Comparison of ENCODE assay signal across 8 cellular contexts in the genomic region with DNA sequence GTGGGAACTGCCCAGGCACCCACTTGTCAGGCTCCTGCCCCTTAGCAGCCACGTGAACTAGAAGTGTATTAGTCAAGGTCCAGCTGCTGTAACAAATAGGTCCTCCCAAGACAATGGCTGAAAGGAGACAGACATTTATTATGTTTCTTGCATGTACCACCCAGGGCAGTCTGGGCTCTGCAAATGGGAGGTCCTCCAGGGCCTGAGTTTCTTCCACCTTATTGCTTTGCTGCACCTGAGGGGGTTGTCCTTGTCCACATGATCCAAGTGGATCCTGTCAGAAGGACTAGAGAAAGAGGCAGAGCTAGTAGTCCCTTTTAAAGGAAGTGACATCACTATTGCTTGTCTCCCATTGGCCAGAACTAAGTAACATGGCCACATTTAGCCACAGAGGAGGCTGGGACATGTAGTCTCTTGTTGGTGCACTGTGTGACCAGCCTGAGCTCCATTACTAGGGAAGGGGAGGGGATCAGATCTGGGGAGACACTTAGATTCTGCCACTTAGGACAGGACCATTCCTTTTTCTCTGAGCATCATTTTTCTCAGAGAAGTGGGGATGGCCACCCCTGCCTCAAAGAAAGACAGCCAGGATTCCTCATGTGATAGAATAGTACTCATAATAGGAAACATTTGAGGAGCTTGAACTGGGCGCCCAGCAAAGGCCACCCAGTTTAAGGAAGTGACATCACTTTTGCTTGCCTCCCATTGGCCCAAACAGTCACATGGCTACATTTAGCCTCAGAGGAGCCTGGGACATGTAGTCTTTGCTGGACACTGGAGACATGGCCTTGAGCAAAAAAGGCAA. TPM values are rescaled to one million over a fixed set of nuclear protein-coding genes. Genes with fewer than 3 reads are reported as not detected.
A peak's percentile ranks its signal among the peaks of the same experiment; 100 is the strongest.
DNase-seq lines count a peak whose midpoint lies in the region; ATAC-seq lines count a peak whose summit lies in the region.

No MANE protein-coding gene starts in this region.

- no peak overlapping the region for H3K4me3 Mint-ChIP-seq in activated T-helper 1 cell treated with anti-CD3 and anti-CD28 coated beads, Interleukin-12 subunit alpha, Interleukin-12 subunit beta, Interleukin-2, Interleukin-4 antibody, amounts not matched to agents 30 ng/mL and 10 ng/mL and 1 ng/mL, durations not matched to agents 14 hours and 24 hours and 36 hours

- no peaks in the 10 kb centered on the region for H3K27me3 Mint-ChIP-seq in activated T-helper 1 cell treated with anti-CD3 and anti-CD28 coated beads, Interleukin-12 subunit alpha, Interleukin-12 subunit beta, Interleukin-2, Interleukin-4 antibody, amounts not matched to agents 30 ng/mL and 10 ng/mL and 1 ng/mL, durations not matched to agents 14 hours and 24 hours and 36 hours (ENCODE audit: insufficient read depth)

- H3K9me3 Mint-ChIP-seq in activated T-helper 1 cell treated with anti-CD3 and anti-CD28 coated beads, Interleukin-12 subunit alpha, Interleukin-12 subunit beta, Interleukin-2, Interleukin-4 antibody, amounts not matched to agents 30 ng/mL and 10 ng/mL and 1 ng/mL, durations not matched to agents 14 hours and 24 hours and 36 hours, result peaks cover 4% of the 10 kb centered on the region

- intact Hi-C loops in left cardiac atrium (cut with DNase I) (no loop called here), cardiac septum (cut with DNase I) (no loop called here)
- intact Hi-C loops in activated T-helper 1 cell treated with anti-CD3 and anti-CD28 coated beads, Interleukin-12 subunit alpha, Interleukin-12 subunit beta, Interleukin-2, Interleukin-4 antibody, amounts not matched to agents 30 ng/mL and 10 ng/mL and 1 ng/mL, durations not matched to agents 14 hours and 24 hours and 36 hours (cut with micrococcal nuclease), result loop anchor here (1.0 kb wide), 1 partner anchor 15 kb away; the partner anchor contains the start of genes BRME1 and CC2D1A

- peaks cover 34% of the 10 kb centered on the region for H3K36me3 Mint-ChIP-seq in activated T-helper 1 cell treated with anti-CD3 and anti-CD28 coated beads, Interleukin-12 subunit alpha, Interleukin-12 subunit beta, Interleukin-2, Interleukin-4 antibody, amounts not matched to agents 30 ng/mL and 10 ng/mL and 1 ng/mL, durations not matched to agents 14 hours and 24 hours and 36 hours (ENCODE audit: low read depth)

- H3K27ac Mint-ChIP-seq in activated T-helper 1 cell treated with anti-CD3 and anti-CD28 coated beads, Interleukin-12 subunit alpha, Interleukin-12 subunit beta, Interleukin-2, Interleukin-4 antibody, amounts not matched to agents 30 ng/mL and 10 ng/mL and 1 ng/mL, durations not matched to agents 14 hours and 24 hours and 36 hours, result peak overlapping the region; percentile 37

- ATAC-seq in left cardiac atrium (peak; percentile 31 to 65), GM21737 (IDR thresholded peaks at IDR 0.05; ENCODE audit: unreplicated experiment) (no peak), GM18907 (IDR thresholded peaks at IDR 0.05; ENCODE audit: unreplicated experiment) (no peak)

- DNase-seq in left cardiac atrium (no peak), cardiac septum (ENCODE audit: low spot score) (no peak), NCI-H2227 (lab: John Stamatoyannopoulos, UW; ENCODE audit: unreplicated experiment) (peak; percentile 56), iris pigment epithelial cell (ENCODE audit: low read depth) (peak; percentile 64), NK-92 (lab: John Stamatoyannopoulos, UW; ENCODE audit: unreplicated experiment) (no peak)
- DNase-seq in activated T-helper 1 cell treated with anti-CD3 and anti-CD28 coated beads, Interleukin-12 subunit alpha, Interleukin-12 subunit beta, Interleukin-2, Interleukin-4 antibody, amounts not matched to agents 30 ng/mL and 10 ng/mL and 1 ng/mL, durations not matched to agents 14 hours and 24 hours and 36 hours (ENCODE audit: low spot score), result no peak

- no peaks in the 10 kb centered on the region for H3K4me1 Mint-ChIP-seq in activated T-helper 1 cell treated with anti-CD3 and anti-CD28 coated beads, Interleukin-12 subunit alpha, Interleukin-12 subunit beta, Interleukin-2, Interleukin-4 antibody, amounts not matched to agents 30 ng/mL and 10 ng/mL and 1 ng/mL, durations not matched to agents 14 hours and 24 hours and 36 hours (ENCODE audit: low read depth)

RNA-seq across cellular contexts. Expression of gene CC2D1A, which starts 15.1 kb away (rescaled TPM):
- total RNA-seq in left cardiac atrium (10 to 100 TPM; 19.4 to 20.5 TPM), cardiac septum (19.5 TPM)
- total RNA-seq in activated T-helper 1 cell treated with anti-CD3 and anti-CD28 coated beads, Interleukin-12 subunit alpha, Interleukin-12 subunit beta, Interleukin-2, Interleukin-4 antibody, amounts not matched to agents 30 ng/mL and 10 ng/mL and 1 ng/mL, durations not matched to agents 14 hours and 24 hours and 36 hours, result 43.9 and 45.6 TPM in 2 replicates

RNA-seq across cellular contexts. Expression of gene BRME1, which starts 15.2 kb away (rescaled TPM):
- total RNA-seq in left cardiac atrium, result 1 to 10 TPM in 1 of 2 donors, under 1 TPM in 1; 0.62 to 1.1 TPM
- total RNA-seq in cardiac septum, result 0.35 TPM
- 16.6 and 20.5 TPM in 2 replicates for total RNA-seq in activated T-helper 1 cell treated with anti-CD3 and anti-CD28 coated beads, Interleukin-12 subunit alpha, Interleukin-12 subunit beta, Interleukin-2, Interleukin-4 antibody, amounts not matched to agents 30 ng/mL and 10 ng/mL and 1 ng/mL, durations not matched to agents 14 hours and 24 hours and 36 hours

RNA-seq across cellular contexts. Expression of gene PODNL1, which starts 17.1 kb away (rescaled TPM):
- total RNA-seq in left cardiac atrium, result 1 to 10 TPM; 1.1 to 1.4 TPM
- 3.5 TPM for total RNA-seq in cardiac septum
- not detected in 2 replicates for total RNA-seq in activated T-helper 1 cell treated with anti-CD3 and anti-CD28 coated beads, Interleukin-12 subunit alpha, Interleukin-12 subunit beta, Interleukin-2, Interleukin-4 antibody, amounts not matched to agents 30 ng/mL and 10 ng/mL and 1 ng/mL, durations not matched to agents 14 hours and 24 hours and 36 hours

RNA-seq across cellular contexts. Expression of gene DCAF15, which starts 31.2 kb away (rescaled TPM):
- total RNA-seq in left cardiac atrium (10 to 100 TPM; 17.1 to 19.2 TPM), cardiac septum (17.0 TPM)
- 57.8 and 61.5 TPM in 2 replicates for total RNA-seq in activated T-helper 1 cell treated with anti-CD3 and anti-CD28 coated beads, Interleukin-12 subunit alpha, Interleukin-12 subunit beta, Interleukin-2, Interleukin-4 antibody, amounts not matched to agents 30 ng/mL and 10 ng/mL and 1 ng/mL, durations not matched to agents 14 hours and 24 hours and 36 hours

RNA-seq across cellular contexts. Expression of gene NANOS3, which starts 44.2 kb away (rescaled TPM):
- total RNA-seq in left cardiac atrium (1 to 10 TPM; 1.0 to 1.2 TPM), cardiac septum (0.78 TPM)
- 1.5 and 3.1 TPM in 2 replicates for total RNA-seq in activated T-helper 1 cell treated with anti-CD3 and anti-CD28 coated beads, Interleukin-12 subunit alpha, Interleukin-12 subunit beta, Interleukin-2, Interleukin-4 antibody, amounts not matched to agents 30 ng/mL and 10 ng/mL and 1 ng/mL, durations not matched to agents 14 hours and 24 hours and 36 hours

Comparison
In these comparisons a context has a peak if more than half of its experiments do, and no peak if none do; other contexts are left out.
1. ATAC-seq: peak in left cardiac atrium (2 of 2); none in GM21737 (single experiment) and GM18907 (single experiment).
2. DNase-seq: peak in NCI-H2227 (single experiment) and iris pigment epithelial cell (single experiment); none in left cardiac atrium (single experiment), cardiac septum (single experiment), activated T-helper 1 cell treated with anti-CD3 and anti-CD28 coated beads, Interleukin-12 subunit alpha, Interleukin-12 subunit beta, Interleukin-2, Interleukin-4 antibody, amounts not matched to agents 30 ng/mL and 10 ng/mL and 1 ng/mL, durations not matched to agents 14 hours and 24 hours and 36 hours (single experiment) and NK-92 (single experiment).